In genomic region chr11:31150011-31150410, GRCh38 we compare ENCODE assay signal across 7 cellular contexts.
"Had no signal": no experiment of that assay in that cellular context is flagged by ENCODE, and none has a peak within 500 bp of the region (broad histone marks: within the 10 kb centered on the region; RNA-seq: fewer than 3 reads in every experiment).

No MANE protein-coding gene starts in this region.

- ATAC-seq: HepG2, K562 had no signal

- H3K27ac ChIP-seq: HL-60, KMS-11 had no signal

- H3K4me3 ChIP-seq: K562 had no signal

- DNase-seq: IMR-90, KBM-7, KG1 had no signal
